8 cellular contexts compared by ENCODE assay signal in genomic region chr11:85854557-85855340, GRCh38. TPM values are rescaled to one million over a fixed set of nuclear protein-coding genes. Genes with fewer than 3 reads are reported as not detected.
DNase-seq lines count a peak whose midpoint lies in the region; ATAC-seq and TF ChIP-seq lines count a peak whose summit lies in the region.

No MANE protein-coding gene starts in this region.

- H3K9me3 ChIP-seq in BLaER1: peaks cover 12% of the 10 kb centered on the region

- peak overlapping the region; percentile 68 for H3K4me2 ChIP-seq in BLaER1

- ATAC-seq in HG03457 (IDR thresholded peaks at IDR 0.05; ENCODE audit: unreplicated experiment): peak; percentile 100
- peak; percentile 100 for ATAC-seq in left lobe of liver

- no peaks in the 10 kb centered on the region for H3K36me3 ChIP-seq in BLaER1

- TF ChIP-seq CTCF in coronary artery (IDR thresholded peaks at IDR 0.05): peak; percentile 96

- H3K4me3 ChIP-seq in BLaER1 (peak overlapping the region; percentile 63), coronary artery (peak overlapping the region; percentile 71)

- H3K9ac ChIP-seq in BLaER1: peak overlapping the region; percentile 79

- DNase-seq in GM19240 (ENCODE audit: insufficient read length, low spot score) (peak; percentile 88), NCI-H510A treated with DMSO at 0.1 percent for 48 hours (lab: John Stamatoyannopoulos, UW) (peak; percentile 98), coronary artery (ENCODE audit: low spot score) (peak; percentile 95), left lobe of liver (ENCODE audit: low spot score) (peak; percentile 91)
- peak; percentile 81 to 88 for DNase-seq in activated CD4-positive, alpha-beta T cell treated with anti-CD3 and anti-CD28 coated beads for 4 hours
- DNase-seq in stimulated activated CD4-positive, alpha-beta T cell treated with anti-CD3 and anti-CD28 coated beads, Interleukin-2, amount 100 ng/mL, for 24 hours: peak; percentile 90 to 93

- H4K20me1 ChIP-seq in BLaER1: no peaks in the 10 kb centered on the region

- H3K4me1 ChIP-seq in BLaER1: 0 out of 2 replicates have a peak, but pooled peaks cover 6% of the 10 kb centered on the region

- H3K27ac ChIP-seq in BLaER1 (peak overlapping the region; percentile 73), coronary artery (peak overlapping the region; percentile 86 to 87)

- H3K27me3 ChIP-seq in BLaER1: no peaks in the 10 kb centered on the region

RNA-seq across cellular contexts. Expression of gene CCDC83, which starts 0.4 kb away (rescaled TPM):
- not detected for total RNA-seq in left lobe of liver

RNA-seq across cellular contexts. Expression of gene SYTL2, which starts 43.8 kb away (rescaled TPM):
- 4.8 TPM for total RNA-seq in left lobe of liver

Comparison
In these comparisons a context has a peak if more than half of its experiments do, and no peak if none do; other contexts are left out.
1. Peak in every context shown above with its lines: DNase-seq, ATAC-seq, H3K4me3 ChIP-seq and H3K27ac ChIP-seq.